8 cellular contexts compared by ENCODE assay signal in the genomic region with DNA sequence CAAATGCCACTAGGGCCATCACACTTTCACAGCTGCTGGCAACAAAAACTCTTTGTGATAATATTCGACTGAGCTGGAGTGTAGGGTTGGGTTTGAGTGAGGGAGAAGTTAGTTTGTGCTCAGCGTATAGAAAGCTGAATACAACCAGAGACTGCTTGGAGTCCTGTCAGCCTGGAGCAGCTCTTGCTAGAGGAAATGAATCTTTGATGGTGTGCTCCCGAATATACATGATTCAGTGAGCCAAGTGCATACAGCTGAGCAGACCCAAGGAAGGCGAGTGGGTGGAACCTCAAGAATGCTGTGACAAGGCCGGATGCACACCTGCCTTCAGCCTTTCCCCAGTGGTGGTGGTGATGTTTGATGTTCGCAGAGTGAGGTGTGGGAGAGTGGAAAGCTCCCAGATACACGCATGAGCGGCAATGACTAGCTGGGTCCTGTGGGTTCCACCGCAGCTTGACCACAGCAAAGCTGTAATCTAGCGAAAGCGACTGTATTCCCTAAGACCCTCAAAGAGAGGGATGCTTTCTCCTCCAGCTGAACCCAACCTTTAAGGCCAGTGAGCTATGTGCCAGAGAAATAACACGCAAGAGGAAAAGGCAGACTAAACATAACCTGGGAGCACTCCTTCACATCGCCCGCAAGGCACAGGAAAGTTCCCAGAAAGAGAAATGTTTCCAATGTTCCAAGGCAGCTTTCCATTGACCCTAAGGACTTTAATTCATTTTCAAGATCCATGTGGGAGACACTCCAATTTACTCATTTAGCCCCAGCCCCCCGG. TPM values are rescaled to one million over a fixed set of nuclear protein-coding genes. Genes with fewer than 3 reads are reported as not detected.
DNase-seq lines count a peak whose midpoint lies in the region; ATAC-seq and TF ChIP-seq lines count a peak whose summit lies in the region.

No MANE protein-coding gene starts in this region.

- intact Hi-C loops in activated CD4-positive, alpha-beta memory T cell treated with anti-CD3 and anti-CD28 coated beads for 36 hours (cut with micrococcal nuclease) = loop anchor here (1.0 to 5.0 kb wide), 9 partner anchors 10 to 427 kb away; a partner anchor contains a TSS

- TF ChIP-seq CTCF in nephron (IDR thresholded peaks at IDR 0.05; ENCODE audit: unreplicated experiment in 3 of 3) = no peak

- H3K9me3 ChIP-seq in BLaER1 treated with 17β-estradiol and CSF1 and Interleukin-3, amounts not matched to agents 10 nM and 100 nM (replicated peaks in 1 of 11) = no peaks in the 10 kb centered on the region

- H3K4me1 Mint-ChIP-seq in activated CD4-positive, alpha-beta memory T cell treated with anti-CD3 and anti-CD28 coated beads for 36 hours (ENCODE audit: low read depth) = peaks cover 54% of the 10 kb centered on the region
- H3K4me1 Mint-ChIP-seq in effector memory CD8-positive, alpha-beta T cell (ENCODE audit: low read depth in 2 of 2) = peaks cover 27 to 53% of the 10 kb centered on the region in 2 donors
- H3K4me1 Mint-ChIP-seq in nephron = peaks cover 39% of the 10 kb centered on the region

- H3K36me3 Mint-ChIP-seq in activated CD4-positive, alpha-beta memory T cell treated with anti-CD3 and anti-CD28 coated beads for 36 hours = peaks cover 5% of the 10 kb centered on the region
- H3K36me3 Mint-ChIP-seq in effector memory CD8-positive, alpha-beta T cell (ENCODE audit: insufficient read depth) = peaks cover 44% of the 10 kb centered on the region
- peaks cover 4% of the 10 kb centered on the region for H3K36me3 Mint-ChIP-seq in nephron (ENCODE audit: low read depth)

- peaks cover 0 to 30% (median 28%) of the 10 kb centered on the region in 11 experiments; a peak in 18 of 22 replicates for H3K27me3 ChIP-seq in BLaER1 treated with 17β-estradiol and CSF1 and Interleukin-3, amounts not matched to agents 10 nM and 100 nM

- peaks cover 0 to 21% (median 0%) of the 10 kb centered on the region in 11 experiments; a peak in 1 of 22 replicates for H3K36me3 ChIP-seq in BLaER1 treated with 17β-estradiol and CSF1 and Interleukin-3, amounts not matched to agents 10 nM and 100 nM

- H4K20me1 ChIP-seq in BLaER1 treated with 17β-estradiol and CSF1 and Interleukin-3, amounts not matched to agents 10 nM and 100 nM = peaks cover 0 to 48% (median 3%) of the 10 kb centered on the region in 11 experiments; a peak in 7 of 22 replicates

- DNase-seq in activated CD4-positive, alpha-beta memory T cell treated with anti-CD3 and anti-CD28 coated beads for 36 hours = peak; percentile 88
- peak; percentile 48 to 51 (median 50) for DNase-seq in effector memory CD8-positive, alpha-beta T cell
- DNase-seq in substantia nigra (lab: John Stamatoyannopoulos, UW) (peak in 9 of 49 donors; percentile 5 to 55 (median 23)), EL (no peak)

- no peaks in the 10 kb centered on the region for H3K9me3 Mint-ChIP-seq in activated CD4-positive, alpha-beta memory T cell treated with anti-CD3 and anti-CD28 coated beads for 36 hours
- no peaks in the 10 kb centered on the region for H3K9me3 Mint-ChIP-seq in effector memory CD8-positive, alpha-beta T cell
- H3K9me3 Mint-ChIP-seq in nephron = no peaks in the 10 kb centered on the region

- peak overlapping the region in 6 of 11 experiments; percentile 54 to 85 (median 78); a peak in 10 of 22 replicates for H3K9ac ChIP-seq in BLaER1 treated with 17β-estradiol and CSF1 and Interleukin-3, amounts not matched to agents 10 nM and 100 nM

- H3K4me1 ChIP-seq in BLaER1 treated with 17β-estradiol and CSF1 and Interleukin-3, amounts not matched to agents 10 nM and 100 nM = peaks cover 9 to 61% (median 31%) of the 10 kb centered on the region in 10 experiments; a peak in 18 of 20 replicates

- peak overlapping the region in 3 of 11 experiments; percentile 11 to 61 (median 49); a peak in 3 of 22 replicates for H3K27ac ChIP-seq in BLaER1 treated with 17β-estradiol and CSF1 and Interleukin-3, amounts not matched to agents 10 nM and 100 nM
- H3K27ac ChIP-seq in substantia nigra (ENCODE audit: low read depth, low read length, poor library complexity, severe bottlenecking) = peak overlapping the region; percentile 83

- POLR2A ChIA-PET in activated CD4-positive, alpha-beta memory T cell treated with anti-CD3 and anti-CD28 coated beads for 36 hours (lab: Charles Lee) = interaction anchor here (0.5 to 5.2 kb wide), 18 partner anchors 12 to 189 kb away, joined by 3 to 47 read pairs (median 8); a partner anchor contains a TSS

- H3K4me3 Mint-ChIP-seq in activated CD4-positive, alpha-beta memory T cell treated with anti-CD3 and anti-CD28 coated beads for 36 hours = peak overlapping the region; percentile 84
- peak overlapping the region; percentile 85 to 93 for H3K4me3 Mint-ChIP-seq in effector memory CD8-positive, alpha-beta T cell
- H3K4me3 Mint-ChIP-seq in nephron = peak overlapping the region; percentile 93 to 97 (median 97)

- ATAC-seq in HG03066 (IDR thresholded peaks at IDR 0.05; ENCODE audit: low read depth, unreplicated experiment) (peak; percentile 45), GM18907 (IDR thresholded peaks at IDR 0.05; ENCODE audit: unreplicated experiment) (no peak)
- peak; percentile 50 for ATAC-seq in effector memory CD8-positive, alpha-beta T cell (replicated peaks)

- H3K4me2 ChIP-seq in BLaER1 treated with 17β-estradiol and CSF1 and Interleukin-3, amounts not matched to agents 10 nM and 100 nM = peak overlapping the region; percentile 77 to 99 (median 92); a peak in 21 of 22 replicates

- no peaks in the 10 kb centered on the region for H3K27me3 Mint-ChIP-seq in activated CD4-positive, alpha-beta memory T cell treated with anti-CD3 and anti-CD28 coated beads for 36 hours
- no peaks in the 10 kb centered on the region for H3K27me3 Mint-ChIP-seq in effector memory CD8-positive, alpha-beta T cell
- peaks cover 3% of the 10 kb centered on the region for H3K27me3 Mint-ChIP-seq in nephron (ENCODE audit: low read depth)

- H3K27ac Mint-ChIP-seq in activated CD4-positive, alpha-beta memory T cell treated with anti-CD3 and anti-CD28 coated beads for 36 hours = peak overlapping the region; percentile 76
- H3K27ac Mint-ChIP-seq in effector memory CD8-positive, alpha-beta T cell = peak overlapping the region; percentile 82 to 92
- H3K27ac Mint-ChIP-seq in nephron = peak overlapping the region; percentile 35 to 88 (median 85)

- peak overlapping the region in 9 of 10 experiments; percentile 59 to 90 (median 68); a peak in 15 of 20 replicates for H3K4me3 ChIP-seq in BLaER1 treated with 17β-estradiol and CSF1 and Interleukin-3, amounts not matched to agents 10 nM and 100 nM

- CTCF ChIA-PET in activated CD4-positive, alpha-beta memory T cell treated with anti-CD3 and anti-CD28 coated beads for 36 hours (lab: Charles Lee) = interaction anchor here (0.9 to 13.6 kb wide), 49 partner anchors 9 to 195 kb away, joined by 3 to 282 read pairs (median 6); a partner anchor contains a TSS

RNA-seq across cellular contexts. Expression of a gene that starts 1.2 kb away (rescaled TPM):
- 10 to 100 TPM; 28.0 to 31.5 TPM for total RNA-seq in activated CD4-positive, alpha-beta memory T cell treated with anti-CD3 and anti-CD28 coated beads for 36 hours
